20 cellular contexts compared by ENCODE assay signal in the genomic region with DNA sequence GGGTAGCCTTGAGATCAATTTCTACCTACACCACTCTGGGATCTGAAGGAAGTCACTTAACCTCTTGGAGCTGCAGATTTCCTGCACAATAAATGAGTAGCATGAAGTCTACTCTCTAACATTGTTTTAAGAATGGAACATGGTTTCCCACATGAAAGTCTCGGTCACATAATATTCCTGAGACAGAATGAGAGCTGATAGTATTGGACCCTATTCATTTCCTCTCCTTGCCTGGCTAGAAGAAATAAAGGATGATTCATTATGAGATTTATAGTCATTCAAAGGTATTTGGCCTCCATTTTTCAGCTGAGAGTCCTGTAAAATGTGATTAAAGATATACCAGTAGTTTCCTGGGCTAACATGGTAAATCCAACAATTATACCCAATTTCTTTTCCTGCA. TPM values are rescaled to one million over a fixed set of nuclear protein-coding genes. Genes with fewer than 3 reads are reported as not detected.
"Had no signal": no experiment of that assay in that cellular context is flagged by ENCODE, and none has a peak within 500 bp of the region (broad histone marks: within the 10 kb centered on the region; RNA-seq: fewer than 3 reads in every experiment).

No MANE protein-coding gene starts in this region.

- H3K27ac Mint-ChIP-seq: activated naive CD8-positive, alpha-beta T cell treated with anti-CD3 and anti-CD28 coated beads for 36 hours; endodermal cell; naive thymus-derived CD4-positive, alpha-beta T cell; neural progenitor cell; stimulated activated naive CD8-positive, alpha-beta T cell treated with anti-CD3 and anti-CD28 coated beads, Interleukin-15, amount 100 ng/mL, for 72 hours had no signal

- H3K4me2 ChIP-seq: neural progenitor cell had no signal

- H3K9me3 Mint-ChIP-seq: activated naive CD8-positive, alpha-beta T cell treated with anti-CD3 and anti-CD28 coated beads for 36 hours; endodermal cell; naive thymus-derived CD4-positive, alpha-beta T cell; neural progenitor cell; stimulated activated naive CD8-positive, alpha-beta T cell treated with anti-CD3 and anti-CD28 coated beads, Interleukin-15, amount 100 ng/mL, for 72 hours had no signal

- DNase-seq: activated CD4-positive, alpha-beta T cell treated with anti-CD3 and anti-CD28 coated beads, Interleukin-2, amount 50 U/mL, for 4 hours; activated naive CD8-positive, alpha-beta T cell treated with anti-CD3 and anti-CD28 coated beads for 36 hours; amniotic stem cell; central memory CD4-positive, alpha-beta T cell; endodermal cell; head of caudate nucleus; left lung; naive thymus-derived CD4-positive, alpha-beta T cell; pancreas; right lobe of liver; small intestine; stimulated activated CD4-positive, alpha-beta T cell treated with anti-CD3 and anti-CD28 coated beads, Interleukin-15, amount 100 ng/mL, for 24 hours; stimulated activated CD4-positive, alpha-beta T cell treated with anti-CD3 and anti-CD28 coated beads, Interleukin-2, amount 100 ng/mL, for 48 hours; stimulated activated naive CD8-positive, alpha-beta T cell treated with anti-CD3 and anti-CD28 coated beads, Interleukin-15, amount 100 ng/mL, for 72 hours; T-helper 2 cell; upper lobe of left lung had no signal

- H2AFZ ChIP-seq: neural progenitor cell had no signal

- H3K36me3 Mint-ChIP-seq: activated naive CD8-positive, alpha-beta T cell treated with anti-CD3 and anti-CD28 coated beads for 36 hours; naive thymus-derived CD4-positive, alpha-beta T cell had no signal

- H3K9me3 ChIP-seq: left lung, pancreas, right lobe of liver, upper lobe of left lung had no signal

- H3K4me1 ChIP-seq: left lung, neural progenitor cell, pancreas, right lobe of liver, upper lobe of left lung had no signal

- H3K27me3 ChIP-seq: left lung, neural progenitor cell, pancreas, right lobe of liver, upper lobe of left lung had no signal

- H3K9ac ChIP-seq: neural progenitor cell had no signal

- H3K4me3 ChIP-seq: left lung, neural progenitor cell, pancreas, right lobe of liver, upper lobe of left lung had no signal

- H3K4me3 Mint-ChIP-seq: activated naive CD8-positive, alpha-beta T cell treated with anti-CD3 and anti-CD28 coated beads for 36 hours; endodermal cell; naive thymus-derived CD4-positive, alpha-beta T cell; neural progenitor cell; stimulated activated naive CD8-positive, alpha-beta T cell treated with anti-CD3 and anti-CD28 coated beads, Interleukin-15, amount 100 ng/mL, for 72 hours had no signal

- FAIRE-seq: colon, frontal cortex, pancreas, small intestine had no signal

- H3K36me3 ChIP-seq: neural progenitor cell had no signal

- H3K27ac ChIP-seq: left lung, neural progenitor cell, pancreas, right lobe of liver, upper lobe of left lung had no signal

- H3K4me1 Mint-ChIP-seq: activated naive CD8-positive, alpha-beta T cell treated with anti-CD3 and anti-CD28 coated beads for 36 hours; neural progenitor cell; stimulated activated naive CD8-positive, alpha-beta T cell treated with anti-CD3 and anti-CD28 coated beads, Interleukin-15, amount 100 ng/mL, for 72 hours had no signal

RNA-seq across cellular contexts. Expression of a gene that starts 56.7 kb away (rescaled TPM):
- total RNA-seq: activated naive CD8-positive, alpha-beta T cell treated with anti-CD3 and anti-CD28 coated beads for 36 hours had no signal

RNA-seq across cellular contexts. Expression of a gene that starts 59.7 kb away (rescaled TPM):
- total RNA-seq: activated naive CD8-positive, alpha-beta T cell treated with anti-CD3 and anti-CD28 coated beads for 36 hours; kidney epithelial cell; naive thymus-derived CD4-positive, alpha-beta T cell had no signal
- polyA plus RNA-seq: naive thymus-derived CD4-positive, alpha-beta T cell had no signal
